ENCODE assay signal across 9 cellular contexts in genomic region chr4:54746228-54746627, GRCh38.
A peak's percentile ranks its signal among the peaks of the same experiment; 100 is the strongest.
DNase-seq lines count a peak whose midpoint lies in the region; ATAC-seq, FAIRE-seq and TF ChIP-seq lines count a peak whose summit lies in the region.
"Had no signal": no experiment of that assay in that cellular context is flagged by ENCODE, and none has a peak within 500 bp of the region (broad histone marks: within the 10 kb centered on the region; RNA-seq: fewer than 3 reads in every experiment).

No MANE protein-coding gene starts in this region.

- no peak for TF ChIP-seq RAD21 in GM12878 (IDR thresholded peaks at IDR 0.05; ENCODE audit: insufficient read depth, low read depth, low read length)

- H3K4me3 ChIP-seq in GM12878 (no peak overlapping the region), HAP-1 (no peak overlapping the region), upper lobe of right lung (no peak overlapping the region)

- no peak overlapping the region for H3K27ac ChIP-seq in GM12878 (ENCODE audit: control insufficient read depth, insufficient read depth)
- H3K27ac ChIP-seq in upper lobe of right lung: no peak overlapping the region
- H3K27ac ChIP-seq: foreskin keratinocyte had no signal

- H3K9ac ChIP-seq in GM12878 (ENCODE audit: control insufficient read depth, insufficient read depth, low read length): no peak overlapping the region

- H3K9me3 ChIP-seq in GM12878 (replicated peaks; ENCODE audit: control insufficient read depth, insufficient read depth, low read length) (peaks cover 3% of the 10 kb centered on the region; the same call in 1 of the 3 replicates), HAP-1 (no peaks in the 10 kb centered on the region), upper lobe of right lung (no peaks in the 10 kb centered on the region)

- H3K79me2 ChIP-seq in GM12878 (ENCODE audit: control insufficient read depth, insufficient read depth, low read length): no peaks in the 10 kb centered on the region

- ATAC-seq in GM21825 (IDR thresholded peaks at IDR 0.05; ENCODE audit: unreplicated experiment): peak; percentile 76
- ATAC-seq in GM12878: no peak; the same call in 2 of the 3 replicates
- ATAC-seq in upper lobe of right lung: no peak
- ATAC-seq: foreskin keratinocyte had no signal

- POLR2A ChIA-PET in GM12878 (lab: Charles Lee): no interaction called here

- TF ChIP-seq POLR2A in GM12878 (IDR thresholded peaks at IDR 0.05; ENCODE audit: low read depth, low read length): no peak
- no peak for TF ChIP-seq POLR2A in erythroblast (IDR thresholded peaks at IDR 0.05; ENCODE audit: low read length)

- RAD21 ChIA-PET in GM12878 (lab: Charles Lee; ENCODE audit: unreplicated experiment): no interaction called here

- no peak for FAIRE-seq in GM12878 (lab: Jason Lieb, UNC)

- H3K36me3 ChIP-seq in GM12878 (ENCODE audit: control insufficient read depth in 2 of 2, insufficient read depth in 2 of 2, low read length in 1 of 2) (no peaks in the 10 kb centered on the region), HAP-1 (replicated peaks) (no peaks in the 10 kb centered on the region), upper lobe of right lung (no peaks in the 10 kb centered on the region)

- H3K27me3 ChIP-seq in GM12878 (replicated peaks in 1 of 2; ENCODE audit: control insufficient read depth in 2 of 2, insufficient read depth in 2 of 2, low read length in 1 of 2) (no peaks in the 10 kb centered on the region), HAP-1 (ENCODE audit: low read depth) (no peaks in the 10 kb centered on the region), upper lobe of right lung (no peaks in the 10 kb centered on the region)
- H3K27me3 ChIP-seq: foreskin keratinocyte had no signal

- H2AFZ ChIP-seq in GM12878 (ENCODE audit: control insufficient read depth, low read depth, low read length): no peak overlapping the region

- TF ChIP-seq EP300 in GM12878 (IDR thresholded peaks at IDR 0.05; ENCODE audit: borderline replicate concordance in 1 of 2, control insufficient read depth in 1 of 2, low read depth in 2 of 2, low read length in 2 of 2): no peak

- SMC1A ChIA-PET in GM12878 (lab: Charles Lee; ENCODE audit: uncharacterized antibody, unreplicated experiment): no interaction called here

- DNase-seq in EH (ENCODE audit: low read depth) (peak; percentile 85), LHCN-M2 (ENCODE audit: low read depth) (peak; percentile 56), GM12878 (ENCODE audit: low read depth, low spot score) (no peak), HAP-1 (ENCODE audit: low spot score in 2 of 2) (no peak), COR-L47 (lab: John Stamatoyannopoulos, UW) (no peak), erythroblast (lab: John Stamatoyannopoulos, UW) (no peak), upper lobe of right lung (no peak)

- CTCF ChIA-PET in GM12878 (lab: Yijun Ruan, JAX): no interaction called here

- H4K20me1 ChIP-seq in GM12878 (ENCODE audit: control insufficient read depth, insufficient read depth): no peaks in the 10 kb centered on the region

- H3K4me1 ChIP-seq in GM12878 (ENCODE audit: control insufficient read depth, insufficient read depth, low read length): no peaks in the 10 kb centered on the region
- peaks cover 4% of the 10 kb centered on the region for H3K4me1 ChIP-seq in HAP-1
- no peaks in the 10 kb centered on the region for H3K4me1 ChIP-seq in upper lobe of right lung
- H3K4me1 ChIP-seq: foreskin keratinocyte had no signal

- intact Hi-C loops in GM12878 (cut with micrococcal nuclease; ENCODE audit: unreplicated experiment) (no loop called here), upper lobe of right lung (cut with DNase I) (no loop called here)

- 0% methylated on average over 2 of the region's 2 CpGs for WGBS in GM12878 (ENCODE audit: insufficient coverage, insufficient replicate concordance, low lambda C conversion rate, missing lambda C conversion rate)

- H3K4me2 ChIP-seq in GM12878 (ENCODE audit: control insufficient read depth, insufficient read depth): no peak overlapping the region; the same call in 1 of the 2 replicates

- in situ Hi-C loops in GM12878 (cut with MboI): no loop called here
- in situ Hi-C loops in HAP-1 (cut with MboI; ENCODE audit: low sequenced_read_pairs): no loop called here

- no peak for TF ChIP-seq CTCF in GM12878 (IDR thresholded peaks at IDR 0.05 in 2 of 3, conservative IDR thresholded peaks at IDR 0.05 in 1 of 3; ENCODE audit: control insufficient read depth in 2 of 3, extremely low read depth in 1 of 3, insufficient read depth in 1 of 3, low read depth in 3 of 3, low read length in 3 of 3)
- TF ChIP-seq CTCF in upper lobe of right lung (IDR thresholded peaks at IDR 0.05): no peak

- BruUV-seq in GM12878 (replicated peaks; lab: Mats Ljungman, UMichigan): no TSS peak

TF ChIP-seq in GM12878, 131 proteins besides CTCF, POLR2A, EP300 and RAD21:
- TF ChIP-seq RELB (IDR thresholded peaks at IDR 0.05; ENCODE audit: low read depth): no peak
- no peak for TF ChIP-seq E2F8 (IDR thresholded peaks at IDR 0.05; ENCODE audit: low read depth, partially characterized antibody)
- TF ChIP-seq ATF7 (IDR thresholded peaks at IDR 0.05; ENCODE audit: low read depth): no peak
- TF ChIP-seq BCL3 (IDR thresholded peaks at IDR 0.05; ENCODE audit: borderline replicate concordance, insufficient read depth, low read depth, low read length, poor library complexity, severe bottlenecking): no peak
- TF ChIP-seq RELA (IDR thresholded peaks at IDR 0.05; ENCODE audit: borderline replicate concordance, partially characterized antibody): no peak
- peak; percentile 72 for TF ChIP-seq RUNX3 (IDR thresholded peaks at IDR 0.05; ENCODE audit: low read length)
- TF ChIP-seq IRF3 (IDR thresholded peaks at IDR 0.05): no peak

Comparison
In these comparisons a context has a peak if more than half of its experiments do, and no peak if none do; other contexts are left out.
1. DNase-seq: peak in EH (single experiment) and LHCN-M2 (single experiment); none in GM12878 (single experiment), HAP-1 (0 of 2), COR-L47 (single experiment), erythroblast (0 of 2) and upper lobe of right lung (single experiment).